16 cellular contexts compared by ENCODE assay signal in the genomic region with DNA sequence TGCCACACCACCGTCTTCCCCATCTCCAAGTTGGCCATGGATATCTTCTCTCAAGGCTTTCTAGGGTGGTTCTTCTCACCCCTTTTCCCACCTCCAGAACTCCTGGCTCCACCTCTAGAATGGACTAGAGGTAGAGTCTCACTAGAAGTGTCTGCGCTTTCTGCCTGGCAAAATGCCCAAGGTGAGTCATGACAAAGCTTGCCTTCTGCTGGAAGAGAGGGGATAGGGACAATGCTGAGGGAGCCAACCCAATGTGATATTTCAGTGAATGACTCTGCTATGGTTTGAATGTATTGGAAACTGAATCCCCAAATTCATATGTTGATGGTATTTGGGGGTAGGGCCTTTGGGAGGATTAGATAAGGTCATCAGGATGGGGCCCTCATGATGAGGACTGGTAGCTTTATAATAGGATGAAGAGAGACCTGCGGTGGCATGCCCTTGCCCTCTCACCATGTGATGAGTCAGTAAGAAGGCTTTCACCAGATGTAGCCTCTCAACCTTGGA. TPM values are rescaled to one million over a fixed set of nuclear protein-coding genes. Genes with fewer than 3 reads are reported as not detected.
DNase-seq lines count a peak whose midpoint lies in the region; ATAC-seq lines count a peak whose summit lies in the region.
"Had no signal": no experiment of that assay in that cellular context is flagged by ENCODE, and none has a peak within 500 bp of the region (broad histone marks: within the 10 kb centered on the region; RNA-seq: fewer than 3 reads in every experiment).

No MANE protein-coding gene starts in this region.

- H3K4me3 Mint-ChIP-seq in activated naive CD4-positive, alpha-beta T cell treated with anti-CD3 and anti-CD28 coated beads for 36 hours = no peak overlapping the region
- no peak overlapping the region for H3K4me3 Mint-ChIP-seq in activated naive CD4-positive, alpha-beta T cell treated with anti-CD3 and anti-CD28 coated beads, Interleukin-2, amount 10 ng/mL, durations not matched to agents 7 days and 5 days
- H3K4me3 Mint-ChIP-seq in central memory CD8-positive, alpha-beta T cell = no peak overlapping the region
- no peak overlapping the region for H3K4me3 Mint-ChIP-seq in stimulated activated memory B cell treated with anti-CD40 and anti-IgM and Interleukin-4, amounts not matched to agents 10 μg/mL and 1 μg/mL and 100 μg/mL, for 72 hours
- H3K4me3 Mint-ChIP-seq in activated CD8-positive, alpha-beta memory T cell treated with anti-CD3 and anti-CD28 coated beads, Interleukin-2, amount 10 ng/mL, durations not matched to agents 7 days and 5 days = no peak overlapping the region
- H3K4me3 Mint-ChIP-seq: natural killer cell had no signal

- ATAC-seq in central memory CD8-positive, alpha-beta T cell (replicated peaks; ENCODE audit: extremely low read depth, poor library complexity, severe bottlenecking) = no peak
- ATAC-seq in stimulated activated memory B cell treated with anti-CD40 and anti-IgM and Interleukin-4, amounts not matched to agents 10 μg/mL and 1 μg/mL and 100 μg/mL, for 72 hours = no peak
- no peak for ATAC-seq in activated CD8-positive, alpha-beta memory T cell treated with anti-CD3 and anti-CD28 coated beads, Interleukin-2, amount 10 ng/mL, durations not matched to agents 7 days and 5 days
- no peak for ATAC-seq in HG03139 (IDR thresholded peaks at IDR 0.05; ENCODE audit: unreplicated experiment)
- ATAC-seq: left ventricle myocardium superior, natural killer cell had no signal

- H3K27me3 Mint-ChIP-seq in activated naive CD4-positive, alpha-beta T cell treated with anti-CD3 and anti-CD28 coated beads for 36 hours (ENCODE audit: low read depth) = no peaks in the 10 kb centered on the region
- H3K27me3 Mint-ChIP-seq in activated naive CD4-positive, alpha-beta T cell treated with anti-CD3 and anti-CD28 coated beads, Interleukin-2, amount 10 ng/mL, durations not matched to agents 7 days and 5 days = no peaks in the 10 kb centered on the region
- no peaks in the 10 kb centered on the region for H3K27me3 Mint-ChIP-seq in central memory CD8-positive, alpha-beta T cell
- no peaks in the 10 kb centered on the region for H3K27me3 Mint-ChIP-seq in stimulated activated memory B cell treated with anti-CD40 and anti-IgM and Interleukin-4, amounts not matched to agents 10 μg/mL and 1 μg/mL and 100 μg/mL, for 72 hours
- no peaks in the 10 kb centered on the region for H3K27me3 Mint-ChIP-seq in activated CD8-positive, alpha-beta memory T cell treated with anti-CD3 and anti-CD28 coated beads, Interleukin-2, amount 10 ng/mL, durations not matched to agents 7 days and 5 days

- H3K36me3 Mint-ChIP-seq in activated naive CD4-positive, alpha-beta T cell treated with anti-CD3 and anti-CD28 coated beads for 36 hours (ENCODE audit: low read depth) = peaks cover under 1% of the 10 kb centered on the region
- no peaks in the 10 kb centered on the region for H3K36me3 Mint-ChIP-seq in activated naive CD4-positive, alpha-beta T cell treated with anti-CD3 and anti-CD28 coated beads, Interleukin-2, amount 10 ng/mL, durations not matched to agents 7 days and 5 days
- H3K36me3 Mint-ChIP-seq in central memory CD8-positive, alpha-beta T cell (ENCODE audit: insufficient read depth) = peaks cover 3% of the 10 kb centered on the region
- no peaks in the 10 kb centered on the region for H3K36me3 Mint-ChIP-seq in stimulated activated memory B cell treated with anti-CD40 and anti-IgM and Interleukin-4, amounts not matched to agents 10 μg/mL and 1 μg/mL and 100 μg/mL, for 72 hours
- no peaks in the 10 kb centered on the region for H3K36me3 Mint-ChIP-seq in activated CD8-positive, alpha-beta memory T cell treated with anti-CD3 and anti-CD28 coated beads, Interleukin-2, amount 10 ng/mL, durations not matched to agents 7 days and 5 days
- H3K36me3 Mint-ChIP-seq: natural killer cell had no signal

- no peak overlapping the region for H3K27ac Mint-ChIP-seq in activated naive CD4-positive, alpha-beta T cell treated with anti-CD3 and anti-CD28 coated beads for 36 hours
- H3K27ac Mint-ChIP-seq in activated naive CD4-positive, alpha-beta T cell treated with anti-CD3 and anti-CD28 coated beads, Interleukin-2, amount 10 ng/mL, durations not matched to agents 7 days and 5 days = no peak overlapping the region
- H3K27ac Mint-ChIP-seq in central memory CD8-positive, alpha-beta T cell (ENCODE audit: low read depth) = peak overlapping the region; percentile 62
- H3K27ac Mint-ChIP-seq in stimulated activated memory B cell treated with anti-CD40 and anti-IgM and Interleukin-4, amounts not matched to agents 10 μg/mL and 1 μg/mL and 100 μg/mL, for 72 hours = peak overlapping the region; percentile 76
- H3K27ac Mint-ChIP-seq in activated CD8-positive, alpha-beta memory T cell treated with anti-CD3 and anti-CD28 coated beads, Interleukin-2, amount 10 ng/mL, durations not matched to agents 7 days and 5 days = no peak overlapping the region

- peaks cover 37% of the 10 kb centered on the region for H3K4me1 Mint-ChIP-seq in activated naive CD4-positive, alpha-beta T cell treated with anti-CD3 and anti-CD28 coated beads for 36 hours (ENCODE audit: low read depth)
- peaks cover 53% of the 10 kb centered on the region for H3K4me1 Mint-ChIP-seq in activated naive CD4-positive, alpha-beta T cell treated with anti-CD3 and anti-CD28 coated beads, Interleukin-2, amount 10 ng/mL, durations not matched to agents 7 days and 5 days
- peaks cover 35% of the 10 kb centered on the region for H3K4me1 Mint-ChIP-seq in central memory CD8-positive, alpha-beta T cell
- H3K4me1 Mint-ChIP-seq in stimulated activated memory B cell treated with anti-CD40 and anti-IgM and Interleukin-4, amounts not matched to agents 10 μg/mL and 1 μg/mL and 100 μg/mL, for 72 hours = peaks cover 51% of the 10 kb centered on the region
- H3K4me1 Mint-ChIP-seq in activated CD8-positive, alpha-beta memory T cell treated with anti-CD3 and anti-CD28 coated beads, Interleukin-2, amount 10 ng/mL, durations not matched to agents 7 days and 5 days = peaks cover 35% of the 10 kb centered on the region

- DNase-seq in activated naive CD4-positive, alpha-beta T cell treated with anti-CD3 and anti-CD28 coated beads for 36 hours = peak; percentile 43
- DNase-seq in activated naive CD4-positive, alpha-beta T cell treated with anti-CD3 and anti-CD28 coated beads, Interleukin-2, amount 10 ng/mL, durations not matched to agents 7 days and 5 days = no peak
- peak; percentile 28 for DNase-seq in NCI-H2029 treated with DMSO at 0.1 percent for 48 hours (lab: John Stamatoyannopoulos, UW)
- no peak for DNase-seq in central memory CD8-positive, alpha-beta T cell (ENCODE audit: low spot score in 2 of 2)
- DNase-seq in activated CD8-positive, alpha-beta memory T cell treated with anti-CD3 and anti-CD28 coated beads, Interleukin-2, amount 10 ng/mL, durations not matched to agents 7 days and 5 days = no peak
- DNase-seq in C1 segment of cervical spinal cord (lab: John Stamatoyannopoulos, UW) = no peak
- DNase-seq: activated gamma-delta T cell; hypothalamus; left ventricle myocardium superior; MM.1S; natural killer cell; NCI-H2227 treated with DMSO at 0.1 percent for 48 hours; stimulated activated CD4-positive, alpha-beta T cell treated with anti-CD3 and anti-CD28 coated beads, Interleukin-4, amount 100 ng/mL, for 4 hours; stimulated activated naive CD4-positive, alpha-beta T cell had no signal

- H3K9me3 Mint-ChIP-seq in activated naive CD4-positive, alpha-beta T cell treated with anti-CD3 and anti-CD28 coated beads for 36 hours = no peaks in the 10 kb centered on the region
- H3K9me3 Mint-ChIP-seq in activated naive CD4-positive, alpha-beta T cell treated with anti-CD3 and anti-CD28 coated beads, Interleukin-2, amount 10 ng/mL, durations not matched to agents 7 days and 5 days = no peaks in the 10 kb centered on the region
- no peaks in the 10 kb centered on the region for H3K9me3 Mint-ChIP-seq in central memory CD8-positive, alpha-beta T cell
- H3K9me3 Mint-ChIP-seq in stimulated activated memory B cell treated with anti-CD40 and anti-IgM and Interleukin-4, amounts not matched to agents 10 μg/mL and 1 μg/mL and 100 μg/mL, for 72 hours = no peaks in the 10 kb centered on the region
- no peaks in the 10 kb centered on the region for H3K9me3 Mint-ChIP-seq in activated CD8-positive, alpha-beta memory T cell treated with anti-CD3 and anti-CD28 coated beads, Interleukin-2, amount 10 ng/mL, durations not matched to agents 7 days and 5 days (ENCODE audit: low read depth)
- H3K9me3 Mint-ChIP-seq: natural killer cell had no signal

- intact Hi-C loops in activated naive CD4-positive, alpha-beta T cell treated with anti-CD3 and anti-CD28 coated beads for 36 hours (cut with micrococcal nuclease) = no loop called here

- CTCF ChIA-PET in activated naive CD4-positive, alpha-beta T cell treated with anti-CD3 and anti-CD28 coated beads for 36 hours (lab: Charles Lee) = interaction anchor here (2.3 to 11.5 kb wide), 2 partner anchors 10 to 59 kb away, joined by 14 to 366 read pairs; no protein-coding TSS in a partner anchor
- CTCF ChIA-PET in activated naive CD4-positive, alpha-beta T cell treated with anti-CD3 and anti-CD28 coated beads, Interleukin-2, amount 10 ng/mL, durations not matched to agents 7 days and 5 days (lab: Charles Lee) = interaction anchor here (0.6 to 21.5 kb wide), 4 partner anchors 52 to 350 kb away, joined by 3 to 403 read pairs (median 10); no protein-coding TSS in a partner anchor
- CTCF ChIA-PET in activated CD8-positive, alpha-beta memory T cell treated with anti-CD3 and anti-CD28 coated beads, Interleukin-2, amount 10 ng/mL, durations not matched to agents 7 days and 5 days (lab: Charles Lee) = interaction anchor here (0.9 to 12.9 kb wide), 3 partner anchors 13 to 350 kb away, joined by 3 to 530 read pairs (median 6); no protein-coding TSS in a partner anchor

RNA-seq across cellular contexts. Expression of a gene that starts 4.1 kb away (rescaled TPM):
- total RNA-seq in activated naive CD4-positive, alpha-beta T cell treated with anti-CD3 and anti-CD28 coated beads for 36 hours = 100 to 1,000 TPM; 140 to 141 TPM
- 100 to 1,000 TPM in 1 of 2 experiments, 10 to 100 TPM in 1; 90.2 to 285 TPM for total RNA-seq in activated CD8-positive, alpha-beta memory T cell treated with anti-CD3 and anti-CD28 coated beads, Interleukin-2, amount 10 ng/mL, durations not matched to agents 7 days and 5 days

Comparison
In these comparisons a context has a peak if more than half of its experiments do, and no peak if none do; other contexts are left out.
1. DNase-seq: peak in activated naive CD4-positive, alpha-beta T cell treated with anti-CD3 and anti-CD28 coated beads for 36 hours (single experiment) and NCI-H2029 treated with DMSO at 0.1 percent for 48 hours (single experiment); none in activated naive CD4-positive, alpha-beta T cell treated with anti-CD3 and anti-CD28 coated beads, Interleukin-2, amount 10 ng/mL, durations not matched to agents 7 days and 5 days (single experiment), central memory CD8-positive, alpha-beta T cell (0 of 2), activated CD8-positive, alpha-beta memory T cell treated with anti-CD3 and anti-CD28 coated beads, Interleukin-2, amount 10 ng/mL, durations not matched to agents 7 days and 5 days (single experiment) and C1 segment of cervical spinal cord (0 of 14).
2. H3K27ac Mint-ChIP-seq: peak in central memory CD8-positive, alpha-beta T cell (single experiment) and stimulated activated memory B cell treated with anti-CD40 and anti-IgM and Interleukin-4, amounts not matched to agents 10 μg/mL and 1 μg/mL and 100 μg/mL, for 72 hours (single experiment); none in activated naive CD4-positive, alpha-beta T cell treated with anti-CD3 and anti-CD28 coated beads for 36 hours (single experiment), activated naive CD4-positive, alpha-beta T cell treated with anti-CD3 and anti-CD28 coated beads, Interleukin-2, amount 10 ng/mL, durations not matched to agents 7 days and 5 days (single experiment) and activated CD8-positive, alpha-beta memory T cell treated with anti-CD3 and anti-CD28 coated beads, Interleukin-2, amount 10 ng/mL, durations not matched to agents 7 days and 5 days (single experiment).